In genomic region chr10:22246680-22247391, GRCh38 we compare ENCODE assay signal across 8 cellular contexts. TPM values are rescaled to one million over a fixed set of nuclear protein-coding genes. Genes with fewer than 3 reads are reported as not detected.
DNase-seq lines count a peak whose midpoint lies in the region; ATAC-seq, FAIRE-seq and TF ChIP-seq lines count a peak whose summit lies in the region.

No MANE protein-coding gene starts in this region.

- ATAC-seq in HG02885 (IDR thresholded peaks at IDR 0.05; ENCODE audit: poor library complexity, unreplicated experiment) (no peak), HG02623 (IDR thresholded peaks at IDR 0.05; ENCODE audit: unreplicated experiment) (no peak)

- peaks cover 44% of the 10 kb centered on the region for H3K4me1 Mint-ChIP-seq in activated T-helper 2 cell treated with anti-CD3 and anti-CD28 coated beads, Interferon-gamma antibody, Interleukin-2, Interleukin-4, amounts not matched to agents 10 μg/mL and 5 μg/mL and 100 μg/mL, durations not matched to agents 14 hours and 24 hours and 36 hours (ENCODE audit: low read depth)

- intact Hi-C loops in activated T-helper 2 cell treated with anti-CD3 and anti-CD28 coated beads, Interferon-gamma antibody, Interleukin-2, Interleukin-4, amounts not matched to agents 10 μg/mL and 5 μg/mL and 100 μg/mL, durations not matched to agents 14 hours and 24 hours and 36 hours (cut with micrococcal nuclease): loop anchor here (1.0 to 5.0 kb wide), 12 partner anchors 18 to 730 kb away; partner anchors contain the start of genes COMMD3 and DNAJC1

- H3K27ac ChIP-seq in Karpas-422 (ENCODE audit: low read length) (no peak overlapping the region), hepatocyte (peak overlapping the region; percentile 59), small intestine (ENCODE audit: low read depth in 1 of 2, low read length in 1 of 2) (no peak overlapping the region)

- WGBS in hepatocyte (ENCODE audit: low lambda C conversion rate, missing lambda C conversion rate): 69% methylated on average over 3 of the region's 3 CpGs
- 52 to 75% (median 72%) methylated on average over 3 of the region's 3 CpGs for WGBS in small intestine, 3 donors

- H3K9me2 ChIP-seq in Karpas-422 (replicated peaks; ENCODE audit: insufficient read depth, low read length): no peaks in the 10 kb centered on the region
- H3K9me2 ChIP-seq in hepatocyte (replicated peaks; ENCODE audit: insufficient read depth): no peaks in the 10 kb centered on the region

- no peak for TF ChIP-seq CTCF in AG09309 (IDR thresholded peaks at IDR 0.05; ENCODE audit: control insufficient read depth, insufficient read depth, low read depth, low read length, missing control alignments)
- TF ChIP-seq CTCF in hepatocyte (IDR thresholded peaks at IDR 0.05; ENCODE audit: poor library complexity): no peak

- no peak for FAIRE-seq in small intestine (lab: Jason Lieb, UNC)

- H3K4me3 Mint-ChIP-seq in activated T-helper 2 cell treated with anti-CD3 and anti-CD28 coated beads, Interferon-gamma antibody, Interleukin-2, Interleukin-4, amounts not matched to agents 10 μg/mL and 5 μg/mL and 100 μg/mL, durations not matched to agents 14 hours and 24 hours and 36 hours (ENCODE audit: low read depth): peak overlapping the region; percentile 64

- no peak overlapping the region for H3K4me2 ChIP-seq in Karpas-422 (ENCODE audit: low read depth, low read length, poor library complexity, severe bottlenecking)
- no peak overlapping the region for H3K4me2 ChIP-seq in hepatocyte

- peaks cover 16% of the 10 kb centered on the region for H3K36me3 Mint-ChIP-seq in activated T-helper 2 cell treated with anti-CD3 and anti-CD28 coated beads, Interferon-gamma antibody, Interleukin-2, Interleukin-4, amounts not matched to agents 10 μg/mL and 5 μg/mL and 100 μg/mL, durations not matched to agents 14 hours and 24 hours and 36 hours (ENCODE audit: low read depth)

- H3K4me3 ChIP-seq in AG09309 (ENCODE audit: control insufficient read depth, low read depth, low read length): no peak overlapping the region
- H3K4me3 ChIP-seq in Karpas-422 (ENCODE audit: low read length): no peak overlapping the region
- no peak overlapping the region for H3K4me3 ChIP-seq in hepatocyte
- H3K4me3 ChIP-seq in small intestine (ENCODE audit: low read depth in 1 of 2, low read length in 2 of 2): no peak overlapping the region

- H3K27me3 Mint-ChIP-seq in activated T-helper 2 cell treated with anti-CD3 and anti-CD28 coated beads, Interferon-gamma antibody, Interleukin-2, Interleukin-4, amounts not matched to agents 10 μg/mL and 5 μg/mL and 100 μg/mL, durations not matched to agents 14 hours and 24 hours and 36 hours (ENCODE audit: low read depth): peaks cover 2% of the 10 kb centered on the region

- H3K9me3 ChIP-seq in Karpas-422 (ENCODE audit: low read length) (no peaks in the 10 kb centered on the region), hepatocyte (ENCODE audit: low read depth) (no peaks in the 10 kb centered on the region), small intestine (ENCODE audit: control insufficient read depth, low read depth) (no peaks in the 10 kb centered on the region)

- peaks cover 7% of the 10 kb centered on the region for H3K4me1 ChIP-seq in Karpas-422 (ENCODE audit: low read length)
- H3K4me1 ChIP-seq in hepatocyte (ENCODE audit: insufficient read depth): no peaks in the 10 kb centered on the region
- no peaks in the 10 kb centered on the region for H3K4me1 ChIP-seq in small intestine (ENCODE audit: control insufficient read depth in 2 of 2, insufficient read depth in 1 of 2, low read depth in 1 of 2, low read length in 1 of 2)

- peak overlapping the region; percentile 97 for H3K27ac Mint-ChIP-seq in activated T-helper 2 cell treated with anti-CD3 and anti-CD28 coated beads, Interferon-gamma antibody, Interleukin-2, Interleukin-4, amounts not matched to agents 10 μg/mL and 5 μg/mL and 100 μg/mL, durations not matched to agents 14 hours and 24 hours and 36 hours

- H3K9ac ChIP-seq in Karpas-422 (ENCODE audit: low read length): no peak overlapping the region

- H3K27me3 ChIP-seq in Karpas-422 (ENCODE audit: low read length) (no peaks in the 10 kb centered on the region), hepatocyte (peaks cover 15% of the 10 kb centered on the region), small intestine (ENCODE audit: control insufficient read depth in 2 of 2, insufficient read depth in 2 of 2, low read length in 2 of 2) (no peaks in the 10 kb centered on the region)

- DNase-seq in AG09309 (ENCODE audit: low read depth) (peak; percentile 59), Karpas-422 (peak; percentile 31), hepatocyte (ENCODE audit: low spot score) (peak; percentile 35), NCI-H524 treated with DMSO at 0.1 percent for 48 hours (lab: John Stamatoyannopoulos, UW) (no peak), small intestine (no peak)
- no peak for DNase-seq in activated T-helper 2 cell treated with anti-CD3 and anti-CD28 coated beads, Interferon-gamma antibody, Interleukin-2, Interleukin-4, amounts not matched to agents 10 μg/mL and 5 μg/mL and 100 μg/mL, durations not matched to agents 14 hours and 24 hours and 36 hours (ENCODE audit: low spot score)

- H2AFZ ChIP-seq in Karpas-422 (ENCODE audit: low read length) (no peak overlapping the region), hepatocyte (no peak overlapping the region)

- H4K20me1 ChIP-seq in Karpas-422 (ENCODE audit: insufficient read depth, low read depth, low read length) (no peaks in the 10 kb centered on the region), hepatocyte (ENCODE audit: insufficient read depth, poor library complexity, severe bottlenecking) (no peaks in the 10 kb centered on the region)

- H3K36me3 ChIP-seq in Karpas-422 (ENCODE audit: insufficient read depth, low read length) (no peaks in the 10 kb centered on the region), hepatocyte (replicated peaks; ENCODE audit: insufficient read depth, low read depth) (no peaks in the 10 kb centered on the region), small intestine (ENCODE audit: control insufficient read depth in 2 of 2, insufficient read depth in 2 of 2, low read length in 2 of 2) (no peaks in the 10 kb centered on the region)

- H3K9me3 Mint-ChIP-seq in activated T-helper 2 cell treated with anti-CD3 and anti-CD28 coated beads, Interferon-gamma antibody, Interleukin-2, Interleukin-4, amounts not matched to agents 10 μg/mL and 5 μg/mL and 100 μg/mL, durations not matched to agents 14 hours and 24 hours and 36 hours: no peaks in the 10 kb centered on the region

- no peaks in the 10 kb centered on the region for H3K79me2 ChIP-seq in Karpas-422 (ENCODE audit: low read length)
- no peaks in the 10 kb centered on the region for H3K79me2 ChIP-seq in hepatocyte

RNA-seq across cellular contexts. Expression of gene EBLN1, which starts 29.0 kb away (rescaled TPM):
- total RNA-seq in Karpas-422 (2014; rRNA removed; shearing (Covaris generic); ENCODE audit: low replicate concordance): not detected in 2 replicates
- not detected in 2 replicates for total RNA-seq in activated T-helper 2 cell treated with anti-CD3 and anti-CD28 coated beads, Interferon-gamma antibody, Interleukin-2, Interleukin-4, amounts not matched to agents 10 μg/mL and 5 μg/mL and 100 μg/mL, durations not matched to agents 14 hours and 24 hours and 36 hours
- not detected in 2 replicates for total RNA-seq in hepatocyte
- polyA plus RNA-seq in hepatocyte: not detected in 2 replicates
- polyA plus RNA-seq in small intestine: not detected

Comparison
In these comparisons a context has a peak if more than half of its experiments do, and no peak if none do; other contexts are left out.
1. DNase-seq: peak in AG09309 (single experiment), Karpas-422 (single experiment) and hepatocyte (single experiment); none in activated T-helper 2 cell treated with anti-CD3 and anti-CD28 coated beads, Interferon-gamma antibody, Interleukin-2, Interleukin-4, amounts not matched to agents 10 μg/mL and 5 μg/mL and 100 μg/mL, durations not matched to agents 14 hours and 24 hours and 36 hours (single experiment), NCI-H524 treated with DMSO at 0.1 percent for 48 hours (single experiment) and small intestine (single experiment).